ENCODE assay signal across 17 cellular contexts in genomic region chr7:120394595-120394994, GRCh38.
A peak's percentile ranks its signal among the peaks of the same experiment; 100 is the strongest.
DNase-seq lines count a peak whose midpoint lies in the region; ATAC-seq, FAIRE-seq and TF ChIP-seq lines count a peak whose summit lies in the region.
"Had no signal": no experiment of that assay in that cellular context is flagged by ENCODE, and none has a peak within 500 bp of the region (broad histone marks: within the 10 kb centered on the region; RNA-seq: fewer than 3 reads in every experiment).

No MANE protein-coding gene starts in this region.

- DNase-seq in GM12892 (ENCODE audit: insufficient read length), result no peak
- no peak for DNase-seq in RCC 7860 (ENCODE audit: low spot score)
- DNase-seq in HEK293T (ENCODE audit: extremely low spot score), result no peak
- no peak for DNase-seq in MG63
- DNase-seq: activated CD4-positive, alpha-beta memory T cell treated with anti-CD3 and anti-CD28 coated beads, Interleukin-2, amount 10 ng/mL, durations not matched to agents 7 days and 5 days; COR-L47; dermis blood vessel endothelial cell; Karpas-422; NCI-H1930; T1000 had no signal

- POLR2A ChIA-PET in HEK293T (lab: Yijun Ruan, JAX), result no interaction called here

- FAIRE-seq in GM12892 (lab: Jason Lieb, UNC) (peak; percentile 85), RCC 7860 (lab: Jason Lieb, UNC) (no peak)
- FAIRE-seq: astrocyte had no signal

- no peaks in the 10 kb centered on the region for H3K36me3 ChIP-seq in MG63
- H3K36me3 ChIP-seq: thoracic aorta had no signal

- H3K4me3 ChIP-seq in MG63, result no peak overlapping the region
- H3K4me3 ChIP-seq: thoracic aorta had no signal

- CTCF ChIA-PET in HEK293T (lab: Yijun Ruan, JAX), result no interaction called here

- H3K27me3 ChIP-seq in MG63, result no peaks in the 10 kb centered on the region

- H3K9me3 ChIP-seq in MG63, result no peaks in the 10 kb centered on the region
- H3K9me3 ChIP-seq: thoracic aorta had no signal

- no peak for TF ChIP-seq POLR2A in GM12892 (IDR thresholded peaks at IDR 0.05; ENCODE audit: low read depth, low read length)

- ATAC-seq in GM19372 (IDR thresholded peaks at IDR 0.05; ENCODE audit: low read depth, unreplicated experiment) (peak; percentile 43), HG02623 (IDR thresholded peaks at IDR 0.05; ENCODE audit: unreplicated experiment) (peak; percentile 39), HG03378 (IDR thresholded peaks at IDR 0.05; ENCODE audit: unreplicated experiment) (peak; percentile 57)
- ATAC-seq in activated CD4-positive, CD25-positive, alpha-beta regulatory T cell treated with anti-CD3 and anti-CD28 coated beads, Interleukin-2, amount 50 U/mL, for 24 hours, result no peak
- ATAC-seq: Right ventricle myocardium inferior had no signal

TF ChIP-seq in HEK293T, 16 proteins besides CTCF, POLR2A, EP300 and RAD21:
- TF ChIP-seq ELF4 (IDR thresholded peaks at IDR 0.05) (no peak), FOXK2 (IDR thresholded peaks at IDR 0.05) (no peak), BHLHE40 (IDR thresholded peaks at IDR 0.05; ENCODE audit: borderline replicate concordance) (no peak), HDGF (IDR thresholded peaks at IDR 0.05; ENCODE audit: borderline replicate concordance) (no peak), LEF1 (IDR thresholded peaks at IDR 0.05; ENCODE audit: borderline replicate concordance) (no peak), ZNF384 (IDR thresholded peaks at IDR 0.05) (no peak), ARNT (IDR thresholded peaks at IDR 0.05) (no peak), PKNOX1 (IDR thresholded peaks at IDR 0.05) (no peak)

Comparison
In these comparisons a context has a peak if more than half of its experiments do, and no peak if none do; other contexts are left out.
1. ATAC-seq: peak in GM19372 (single experiment), HG02623 (single experiment) and HG03378 (single experiment); none in activated CD4-positive, CD25-positive, alpha-beta regulatory T cell treated with anti-CD3 and anti-CD28 coated beads, Interleukin-2, amount 50 U/mL, for 24 hours (0 of 2).